Comparison of ENCODE assay signal across 10 cellular contexts in the genomic region with DNA sequence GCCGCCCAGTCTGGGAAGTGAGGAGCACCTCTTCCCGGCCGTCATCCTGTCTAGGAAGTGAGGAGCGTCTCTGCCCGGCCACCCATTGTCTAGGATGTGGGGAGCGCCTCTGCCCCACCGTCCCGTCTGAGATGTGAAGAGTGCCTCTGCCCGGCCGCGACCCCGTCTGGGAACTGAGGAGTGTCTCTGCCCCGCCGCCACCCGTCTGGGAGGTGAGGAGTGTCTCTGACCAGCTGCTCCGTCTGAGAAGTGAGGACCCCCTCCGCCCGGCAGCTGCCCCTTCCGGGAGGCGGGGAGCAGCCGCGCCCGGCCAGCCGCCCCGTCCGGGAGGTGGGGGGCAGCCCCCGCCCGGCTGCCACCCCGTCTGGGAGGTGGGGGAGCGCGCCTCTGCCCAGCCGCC. TPM values are rescaled to one million over a fixed set of nuclear protein-coding genes. Genes with fewer than 3 reads are reported as not detected.
"Had no signal": no experiment of that assay in that cellular context is flagged by ENCODE, and none has a peak within 500 bp of the region (broad histone marks: within the 10 kb centered on the region; RNA-seq: fewer than 3 reads in every experiment).

No MANE protein-coding gene starts in this region.

RNA-seq across cellular contexts. Expression of a gene that starts 9.1 kb away (rescaled TPM):
- total RNA-seq: OCI-LY7, PC-3, PC-9, Peyer's patch, Right ventricle myocardium inferior, Right ventricle myocardium superior, RPMI7951, SJSA1, SK-MEL-5 had no signal
- polyA plus RNA-seq: SK-N-SH had no signal

RNA-seq across cellular contexts. Expression of a gene that starts 34.5 kb away (rescaled TPM):
- total RNA-seq: OCI-LY7, PC-9 had no signal
